Comparison of ENCODE assay signal across 16 cellular contexts in the genomic region with DNA sequence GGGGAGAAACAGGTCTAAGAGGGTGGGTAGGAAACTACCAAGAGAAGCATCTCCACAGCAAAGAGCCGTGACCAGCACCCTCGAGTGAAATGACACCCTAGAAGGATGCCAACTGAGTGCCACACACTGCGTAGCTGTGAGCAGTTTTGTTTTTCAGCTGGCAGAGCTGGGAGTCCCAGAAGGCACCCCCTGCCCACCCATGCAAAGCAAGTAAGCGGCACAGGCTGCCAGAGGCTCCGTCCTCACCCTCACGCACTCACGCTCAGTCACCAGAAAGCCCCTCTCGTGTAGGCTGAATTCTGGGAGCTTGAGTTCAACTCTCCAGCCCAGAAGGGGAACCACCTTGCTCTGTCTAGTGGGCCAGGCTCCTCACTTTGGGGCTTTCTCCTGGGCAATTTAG.
A peak's percentile ranks its signal among the peaks of the same experiment; 100 is the strongest.
DNase-seq lines count a peak whose midpoint lies in the region; ATAC-seq and FAIRE-seq lines count a peak whose summit lies in the region.
"Had no signal": no experiment of that assay in that cellular context is flagged by ENCODE, and none has a peak within 500 bp of the region (broad histone marks: within the 10 kb centered on the region; RNA-seq: fewer than 3 reads in every experiment).

No MANE protein-coding gene starts in this region.

- no peak for FAIRE-seq in small intestine (lab: Jason Lieb, UNC)
- FAIRE-seq: A204.1, TTC549 had no signal

- H3K36me3 ChIP-seq in small intestine (ENCODE audit: control insufficient read depth in 2 of 2, insufficient read depth in 2 of 2, low read length in 2 of 2): no peaks in the 10 kb centered on the region
- H3K36me3 ChIP-seq: lower lobe of right lung, tibial artery had no signal

- no peak for ATAC-seq in Right ventricle myocardium inferior
- ATAC-seq in left ventricle myocardium superior: no peak
- peak; percentile 54 for ATAC-seq in GM21723 (IDR thresholded peaks at IDR 0.05; ENCODE audit: unreplicated experiment)
- peak; percentile 41 for ATAC-seq in T-helper 17 cell
- ATAC-seq in GM21447 (IDR thresholded peaks at IDR 0.05; ENCODE audit: unreplicated experiment): no peak
- ATAC-seq: lower lobe of right lung had no signal

- H3K9me3 ChIP-seq in T-helper 17 cell (ENCODE audit: control insufficient read depth, low read length, poor library complexity, severe bottlenecking): no peaks in the 10 kb centered on the region
- H3K9me3 ChIP-seq in small intestine (ENCODE audit: control insufficient read depth, low read depth): no peaks in the 10 kb centered on the region
- H3K9me3 ChIP-seq: lower lobe of right lung, tibial artery had no signal

- H3K27ac ChIP-seq in temporal lobe (ENCODE audit: low read depth, low read length): peak overlapping the region; percentile 13
- no peak overlapping the region for H3K27ac ChIP-seq in small intestine (ENCODE audit: low read depth in 1 of 2, low read length in 1 of 2)
- H3K27ac ChIP-seq: lower lobe of right lung, tibial artery had no signal

- WGBS in small intestine, 3 donors: 80 to 93% (median 87%) methylated on average over 8 of the region's 8 CpGs

- no peaks in the 10 kb centered on the region for H3K27me3 ChIP-seq in small intestine (ENCODE audit: control insufficient read depth in 2 of 2, insufficient read depth in 2 of 2, low read length in 2 of 2)
- H3K27me3 ChIP-seq: tibial artery had no signal

- intact Hi-C loops in Right ventricle myocardium inferior (cut with DNase I) (no loop called here), left ventricle myocardium superior (cut with micrococcal nuclease) (no loop called here)

- H3K4me3 Mint-ChIP-seq in T-helper 17 cell: no peak overlapping the region
- H3K4me3 Mint-ChIP-seq: activated naive CD4-positive, alpha-beta T cell treated with anti-CD3 and anti-CD28 coated beads, Interleukin-2, amount 10 ng/mL, durations not matched to agents 7 days and 5 days had no signal

- H3K36me3 Mint-ChIP-seq in T-helper 17 cell (ENCODE audit: low read depth): no peaks in the 10 kb centered on the region
- H3K36me3 Mint-ChIP-seq: activated naive CD4-positive, alpha-beta T cell treated with anti-CD3 and anti-CD28 coated beads, Interleukin-2, amount 10 ng/mL, durations not matched to agents 7 days and 5 days had no signal

- no peaks in the 10 kb centered on the region for H3K4me1 ChIP-seq in small intestine (ENCODE audit: control insufficient read depth in 2 of 2, insufficient read depth in 1 of 2, low read depth in 1 of 2, low read length in 1 of 2)
- H3K4me1 ChIP-seq: tibial artery had no signal

- no peaks in the 10 kb centered on the region for H3K4me1 Mint-ChIP-seq in T-helper 17 cell
- H3K4me1 Mint-ChIP-seq: activated naive CD4-positive, alpha-beta T cell treated with anti-CD3 and anti-CD28 coated beads, Interleukin-2, amount 10 ng/mL, durations not matched to agents 7 days and 5 days had no signal

- H3K27ac Mint-ChIP-seq in T-helper 17 cell: no peak overlapping the region
- H3K27ac Mint-ChIP-seq: activated naive CD4-positive, alpha-beta T cell treated with anti-CD3 and anti-CD28 coated beads, Interleukin-2, amount 10 ng/mL, durations not matched to agents 7 days and 5 days had no signal

- DNase-seq in Right ventricle myocardium inferior (ENCODE audit: missing footprints) (peak; percentile 30), left ventricle myocardium superior (no peak), T-helper 17 cell (no peak), GM19238 (ENCODE audit: insufficient read length, low spot score) (no peak), small intestine (no peak)
- DNase-seq: activated naive CD4-positive, alpha-beta T cell treated with anti-CD3 and anti-CD28 coated beads, Interleukin-2, amount 10 ng/mL, durations not matched to agents 7 days and 5 days; hypothalamus; lower lobe of right lung; MV-4-11; NCI-H2171 treated with DMSO at 0.1 percent for 48 hours; tibial artery had no signal

- no peak overlapping the region for H3K4me3 ChIP-seq in small intestine (ENCODE audit: low read depth in 1 of 2, low read length in 2 of 2)
- H3K4me3 ChIP-seq: lower lobe of right lung, tibial artery had no signal

- H3K27me3 Mint-ChIP-seq in T-helper 17 cell: peaks cover 5% of the 10 kb centered on the region
- H3K27me3 Mint-ChIP-seq: activated naive CD4-positive, alpha-beta T cell treated with anti-CD3 and anti-CD28 coated beads, Interleukin-2, amount 10 ng/mL, durations not matched to agents 7 days and 5 days had no signal

Comparison
In these comparisons a context has a peak if more than half of its experiments do, and no peak if none do; other contexts are left out.
1. ATAC-seq: peak in GM21723 (single experiment) and T-helper 17 cell (single experiment); none in Right ventricle myocardium inferior (single experiment), left ventricle myocardium superior (single experiment) and GM21447 (single experiment).